In genomic region chr18:34222396-34223163, GRCh38 we compare ENCODE assay signal across 9 cellular contexts. TPM values are rescaled to one million over a fixed set of nuclear protein-coding genes. Genes with fewer than 3 reads are reported as not detected.
DNase-seq lines count a peak whose midpoint lies in the region; ATAC-seq lines count a peak whose summit lies in the region.
"Had no signal": no experiment of that assay in that cellular context is flagged by ENCODE, and none has a peak within 500 bp of the region (broad histone marks: within the 10 kb centered on the region; RNA-seq: fewer than 3 reads in every experiment).

No MANE protein-coding gene starts in this region.

- ATAC-seq in HG03108 (IDR thresholded peaks at IDR 0.05; ENCODE audit: unreplicated experiment): no peak

- no peaks in the 10 kb centered on the region for H3K79me2 ChIP-seq in ACC112 (ENCODE audit: control insufficient read depth, insufficient read depth, low read length, unreplicated experiment)

- H3K4me1 ChIP-seq in ACC112 (ENCODE audit: control insufficient read depth, insufficient read depth, low read length, unreplicated experiment) (peaks cover 8% of the 10 kb centered on the region), ectodermal cell (ENCODE audit: control insufficient read depth, insufficient read depth, low read length) (peaks cover 12% of the 10 kb centered on the region), mesodermal cell (ENCODE audit: control insufficient read depth, insufficient read depth, low read length, poor library complexity, severe bottlenecking) (peaks cover 6% of the 10 kb centered on the region)

- H3K36me3 ChIP-seq in ACC112 (ENCODE audit: insufficient read depth, low read length) (no peaks in the 10 kb centered on the region), H7 (replicated peaks; ENCODE audit: control insufficient read depth, insufficient read depth, low read length) (no peaks in the 10 kb centered on the region), ectodermal cell (ENCODE audit: control insufficient read depth, insufficient read depth, low read length) (no peaks in the 10 kb centered on the region), mesodermal cell (ENCODE audit: control insufficient read depth, insufficient read depth, low read length) (no peaks in the 10 kb centered on the region)

- H3K4me3 ChIP-seq in ACC112 (ENCODE audit: low read depth, low read length) (peak overlapping the region; percentile 79), H7 (ENCODE audit: insufficient read depth, low read depth, low read length) (peak overlapping the region; percentile 62), ectodermal cell (ENCODE audit: insufficient read depth, low read depth, low read length) (peak overlapping the region; percentile 49), mesodermal cell (ENCODE audit: extremely low read depth, insufficient read depth, low read length, poor library complexity, severe bottlenecking) (peak overlapping the region; percentile 52)

- WGBS in ectodermal cell, 2 experiments: 0% methylated on average over 66 of the region's 66 CpGs
- 0% methylated on average over 57 to 66 of the region's 66 CpGs for WGBS in mesodermal cell (ENCODE audit: insufficient coverage in 2 of 2), 2 experiments

- DNase-seq in H7: peak; percentile 72
- peak; percentile 56 to 78 for DNase-seq in NCI-H526 (lab: John Stamatoyannopoulos, UW)
- DNase-seq in NOMO-1 treated with dmso at 0.1 percent for 144 hours (lab: John Stamatoyannopoulos, UW; ENCODE audit: unreplicated experiment): no peak
- no peak for DNase-seq in activated CD8-positive, alpha-beta memory T cell treated with anti-CD3 and anti-CD28 coated beads, Interleukin-2, amount 50 U/mL, for 4 hours
- DNase-seq: DND-41 had no signal

- no peak overlapping the region for H3K27ac ChIP-seq in ACC112 (ENCODE audit: low read depth, low read length)
- H3K27ac ChIP-seq in ectodermal cell (ENCODE audit: insufficient read depth, low read depth, low read length, poor library complexity, severe bottlenecking): no peak overlapping the region
- H3K27ac ChIP-seq in mesodermal cell (ENCODE audit: low read depth, low read length, severe bottlenecking): no peak overlapping the region

- peaks cover 99% of the 10 kb centered on the region for H3K27me3 ChIP-seq in ACC112 (ENCODE audit: insufficient read depth, low read length)
- H3K27me3 ChIP-seq in H7 (ENCODE audit: control insufficient read depth, insufficient read depth, low read length): peaks cover 53% of the 10 kb centered on the region
- H3K27me3 ChIP-seq in ectodermal cell (ENCODE audit: control insufficient read depth, insufficient read depth, low read length, poor library complexity, severe bottlenecking): peaks cover 54% of the 10 kb centered on the region

- H3K9me3 ChIP-seq in ectodermal cell (ENCODE audit: control insufficient read depth, low read length) (no peaks in the 10 kb centered on the region), mesodermal cell (ENCODE audit: control insufficient read depth, low read length) (no peaks in the 10 kb centered on the region)

- peak overlapping the region; percentile 39 for H2AFZ ChIP-seq in ACC112 (ENCODE audit: low read length, unreplicated experiment)

RNA-seq across cellular contexts. Expression of gene NOL4, which starts 2.1 kb away (rescaled TPM):
- 0.07 and 0.66 TPM in 2 replicates for total RNA-seq in H7 (2014; rRNA removed; shearing (Covaris generic))
- 1.2 TPM for polyA plus RNA-seq in ectodermal cell (2013, experiment 1 of 4)
- 0.57 TPM for polyA plus RNA-seq in ectodermal cell (2013, experiment 2 of 4)
- polyA plus RNA-seq in ectodermal cell (2013, experiment 3 of 4): 1.0 TPM
- 0.16 TPM for polyA plus RNA-seq in ectodermal cell (2013, experiment 4 of 4)
- polyA plus RNA-seq in mesodermal cell (2013, experiment 1 of 2): 1.7 TPM
- polyA plus RNA-seq in mesodermal cell (2013, experiment 2 of 2): 0.35 TPM

Comparison
In these comparisons a context has a peak if more than half of its experiments do, and no peak if none do; other contexts are left out.
1. DNase-seq: peak in H7 (single experiment) and NCI-H526 (2 of 2); none in NOMO-1 treated with dmso at 0.1 percent for 144 hours (single experiment) and activated CD8-positive, alpha-beta memory T cell treated with anti-CD3 and anti-CD28 coated beads, Interleukin-2, amount 50 U/mL, for 4 hours (single experiment).
2. Peak in every context shown above with its lines, with median percentiles within 50 percentile points of each other: H3K4me3 ChIP-seq.